1 cellular context compared by ENCODE assay signal in genomic region chr21:46597896-46598343, GRCh38.
TF ChIP-seq lines count a peak whose summit lies in the region.

No MANE protein-coding gene starts in this region.

TF ChIP-seq in WTC11, 78 proteins besides CTCF, POLR2A, EP300 and RAD21 (continued from another document):
- TF ChIP-seq ZNF532 (CRISPR knock-in tag; IDR thresholded peaks at IDR 0.05; ENCODE audit: borderline replicate concordance) (no peak), ZSCAN18 (CRISPR knock-in tag; IDR thresholded peaks at IDR 0.05) (no peak), NFYB (CRISPR knock-in tag; conservative IDR thresholded peaks at IDR 0.05; ENCODE audit: low read depth) (peak; percentile 66), PREB (CRISPR knock-in tag; IDR thresholded peaks at IDR 0.05; ENCODE audit: borderline replicate concordance) (no peak), ZMAT4 (CRISPR knock-in tag; IDR thresholded peaks at IDR 0.05) (no peak), MXD4 (CRISPR knock-in tag; IDR thresholded peaks at IDR 0.05; ENCODE audit: borderline replicate concordance) (no peak), NFATC4 (CRISPR knock-in tag; IDR thresholded peaks at IDR 0.05) (no peak)
TF ChIP-seq in WTC11: peak in this region for 3.
